Comparison of ENCODE assay signal across 8 cellular contexts in the genomic region with DNA sequence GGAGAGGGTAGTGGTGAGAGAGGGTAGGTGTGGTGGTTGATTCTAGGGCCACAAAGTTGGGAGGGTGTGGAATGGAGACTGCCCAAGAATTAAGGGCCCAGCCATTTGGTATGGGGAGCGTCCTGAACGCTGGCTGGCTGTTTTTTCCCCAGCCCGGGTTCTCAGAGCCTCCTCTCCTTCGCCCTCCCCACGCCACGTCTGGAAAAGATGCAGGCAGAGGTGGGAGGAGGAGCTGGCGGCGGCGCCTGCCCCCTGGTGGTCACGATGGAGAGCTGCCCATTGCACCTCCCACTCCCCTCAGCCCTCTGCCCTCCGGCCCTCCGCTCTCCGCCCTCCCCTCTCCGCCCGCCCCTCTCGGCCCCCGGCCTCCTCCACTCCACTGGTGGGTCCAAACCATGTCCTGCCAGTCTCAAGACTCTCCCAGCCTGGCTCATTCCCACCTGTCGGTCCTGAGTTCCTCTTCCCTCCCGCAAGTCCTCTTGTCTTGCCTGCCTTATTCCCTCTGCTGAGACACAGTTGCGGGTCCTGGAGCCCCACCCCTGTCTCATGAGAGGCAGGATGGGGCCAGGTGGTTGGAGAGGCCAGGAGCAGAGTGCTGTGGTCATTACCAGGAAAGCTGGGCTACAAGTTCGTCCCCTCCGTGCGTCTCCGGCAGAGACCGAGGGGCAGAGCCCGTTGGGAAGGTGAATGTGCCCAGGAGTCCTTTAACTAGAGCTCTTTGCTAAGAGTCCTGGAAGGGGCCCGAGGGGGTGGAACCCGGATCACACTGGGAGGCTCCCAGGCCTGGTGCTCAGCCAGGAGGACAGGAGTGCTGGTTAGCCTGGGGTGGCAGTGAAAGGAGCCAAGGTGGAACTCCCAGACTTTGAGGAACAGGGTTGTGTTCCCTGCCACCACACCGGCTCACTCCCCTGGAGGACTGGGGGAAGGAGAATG.
A peak's percentile ranks its signal among the peaks of the same experiment; 100 is the strongest.
DNase-seq lines count a peak whose midpoint lies in the region; ATAC-seq and TF ChIP-seq lines count a peak whose summit lies in the region.

No MANE protein-coding gene starts in this region.

- peak overlapping the region; percentile 52 for H3K4me2 ChIP-seq in BLaER1

- H3K36me3 ChIP-seq in BLaER1 (peaks cover 2% of the 10 kb centered on the region; the same call in 1 of the 2 replicates), HEK293 (ENCODE audit: control insufficient read depth in 2 of 2, insufficient read depth in 1 of 2, low read length in 2 of 2) (peaks cover 0 to 24% of the 10 kb centered on the region in 2 experiments; a peak in 1 of 3 replicates)

- TF ChIP-seq CTCF in HEK293 (tag by site-specific recombination; IDR thresholded peaks at IDR 0.05): peak; percentile 83
- TF ChIP-seq CTCF in coronary artery (IDR thresholded peaks at IDR 0.05): peak; percentile 99

- H3K27ac ChIP-seq in BLaER1 (0 out of 2 replicates have a peak overlapping the region, but pooled peaks have one; percentile 30), HEK293 (ENCODE audit: extremely low read depth, low read depth, low read length) (no peak overlapping the region), coronary artery (peak overlapping the region in 1 of 2 donors; percentile 42)

- POLR2A ChIA-PET in HEK293 (lab: Yijun Ruan, JAX): interaction anchor here (1.0 to 2.7 kb wide), 3 partner anchors 57 to 265 kb away, joined by 4 to 20 read pairs (median 5); a partner anchor contains a TSS

- H3K9ac ChIP-seq in BLaER1: peak overlapping the region; percentile 24; the same call in 1 of the 2 replicates

- DNase-seq in NCI-H345 (lab: John Stamatoyannopoulos, UW) (peak; percentile 76), coronary artery (ENCODE audit: low spot score) (peak; percentile 83), left kidney (ENCODE audit: low read depth, low spot score) (peak; percentile 89)
- DNase-seq in activated CD4-positive, alpha-beta T cell treated with anti-CD3 and anti-CD28 coated beads for 48 hours: peak; percentile 74
- DNase-seq in stimulated activated CD4-positive, alpha-beta T cell treated with anti-CD3 and anti-CD28 coated beads, Interleukin-2, amount 100 ng/mL, for 24 hours: peak; percentile 65 to 69

- no peak for ATAC-seq in HG03139 (IDR thresholded peaks at IDR 0.05; ENCODE audit: unreplicated experiment)

- no peaks in the 10 kb centered on the region for H3K9me3 ChIP-seq in BLaER1
- H3K9me3 ChIP-seq in HEK293 (ENCODE audit: control insufficient read depth, insufficient read depth, low read depth, low read length): no peaks in the 10 kb centered on the region

- H3K4me3 ChIP-seq in BLaER1: no peak overlapping the region
- H3K4me3 ChIP-seq in HEK293 (ENCODE audit: low read depth, low read length): no peak overlapping the region
- H3K4me3 ChIP-seq in coronary artery: peak overlapping the region; percentile 56

- H3K27me3 ChIP-seq in BLaER1: no peaks in the 10 kb centered on the region

- CTCF ChIA-PET in HEK293 (lab: Yijun Ruan, JAX): interaction anchor here (0.5 to 6.0 kb wide), 64 partner anchors 8 to 794 kb away, joined by 3 to 167 read pairs (median 4); a partner anchor contains a TSS

- H3K4me1 ChIP-seq in BLaER1 (peaks cover 37% of the 10 kb centered on the region), HEK293 (ENCODE audit: control insufficient read depth, insufficient read depth, low read length) (0 out of 2 replicates have a peak, but pooled peaks cover 3% of the 10 kb centered on the region)

- H4K20me1 ChIP-seq in BLaER1: no peaks in the 10 kb centered on the region

TF ChIP-seq in HEK293, 187 proteins besides CTCF, POLR2A, EP300 and RAD21 (continues in another document):
- TF ChIP-seq, protein P1, sequence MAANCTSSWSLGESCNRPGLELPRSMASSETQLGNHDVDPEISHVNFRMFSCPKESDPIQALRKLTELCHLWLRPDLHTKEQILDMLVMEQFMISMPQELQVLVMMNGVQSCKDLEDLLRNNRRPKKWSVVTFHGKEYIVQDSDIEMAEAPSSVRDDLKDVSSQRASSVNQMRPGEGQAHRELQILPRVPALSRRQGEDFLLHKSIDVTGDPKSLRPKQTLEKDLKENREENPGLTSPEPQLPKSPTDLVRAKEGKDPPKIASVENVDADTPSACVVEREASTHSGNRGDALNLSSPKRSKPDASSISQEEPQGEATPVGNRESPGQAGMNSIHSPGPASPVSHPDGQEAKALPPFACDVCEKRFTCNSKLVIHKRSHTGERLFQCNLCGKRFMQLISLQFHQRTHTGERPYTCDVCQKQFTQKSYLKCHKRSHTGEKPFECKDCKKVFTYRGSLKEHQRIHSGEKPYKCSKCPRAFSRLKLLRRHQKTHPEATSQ (tag by site-specific recombination; IDR thresholded peaks at IDR 0.05): no peak
- TF ChIP-seq YY2 (tag by site-specific recombination; IDR thresholded peaks at IDR 0.05) (no peak), RBAK (tag by site-specific recombination; IDR thresholded peaks at IDR 0.05) (no peak), ZNF555 (tag by site-specific recombination; conservative IDR thresholded peaks at IDR 0.05) (no peak), ZNF664 (tag by site-specific recombination; IDR thresholded peaks at IDR 0.05) (no peak), KLF1 (tag by site-specific recombination; IDR thresholded peaks at IDR 0.05) (peak; percentile 38; the same call in 1 of the 2 replicates), SP7 (tag by site-specific recombination; IDR thresholded peaks at IDR 0.05) (peak; percentile 31; the same call in 1 of the 2 replicates), ZNF274 (IDR thresholded peaks at IDR 0.05; ENCODE audit: low read length) (no peak), ZNF274 (tag by site-specific recombination; IDR thresholded peaks at IDR 0.05; ENCODE audit: borderline replicate concordance) (no peak), ZNF16 (tag by site-specific recombination; IDR thresholded peaks at IDR 0.05; ENCODE audit: low read depth) (no peak), ZBTB1 (tag by site-specific recombination; IDR thresholded peaks at IDR 0.05) (no peak), SP2 (tag by site-specific recombination; IDR thresholded peaks at IDR 0.05) (peak; percentile 57), SCRT2 (tag by site-specific recombination; IDR thresholded peaks at IDR 0.05) (peak; percentile 78), ZNF112 (tag by site-specific recombination; IDR thresholded peaks at IDR 0.05) (no peak), ZFHX2 (tag by site-specific recombination; conservative IDR thresholded peaks at IDR 0.05) (peak; percentile 92), GLIS1 (tag by site-specific recombination; IDR thresholded peaks at IDR 0.05) (peak; percentile 48), ZNF510 (tag by site-specific recombination; IDR thresholded peaks at IDR 0.05; ENCODE audit: insufficient replicate concordance) (no peak), ZNF175 (tag by site-specific recombination; IDR thresholded peaks at IDR 0.05) (no peak), ZBTB7A (tag by site-specific recombination; IDR thresholded peaks at IDR 0.05; ENCODE audit: low read depth) (no peak), ZNF202 (tag by site-specific recombination; IDR thresholded peaks at IDR 0.05; ENCODE audit: borderline replicate concordance) (no peak)
- TF ChIP-seq, protein P2, sequence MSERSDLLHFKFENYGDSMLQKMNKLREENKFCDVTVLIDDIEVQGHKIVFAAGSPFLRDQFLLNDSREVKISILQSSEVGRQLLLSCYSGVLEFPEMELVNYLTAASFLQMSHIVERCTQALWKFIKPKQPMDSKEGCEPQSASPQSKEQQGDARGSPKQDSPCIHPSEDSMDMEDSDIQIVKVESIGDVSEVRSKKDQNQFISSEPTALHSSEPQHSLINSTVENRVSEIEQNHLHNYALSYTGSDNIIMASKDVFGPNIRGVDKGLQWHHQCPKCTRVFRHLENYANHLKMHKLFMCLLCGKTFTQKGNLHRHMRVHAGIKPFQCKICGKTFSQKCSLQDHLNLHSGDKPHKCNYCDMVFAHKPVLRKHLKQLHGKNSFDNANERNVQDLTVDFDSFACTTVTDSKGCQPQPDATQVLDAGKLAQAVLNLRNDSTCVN (tag by site-specific recombination; optimal IDR thresholded peaks at IDR 0.05): no peak
- TF ChIP-seq, protein P3, sequence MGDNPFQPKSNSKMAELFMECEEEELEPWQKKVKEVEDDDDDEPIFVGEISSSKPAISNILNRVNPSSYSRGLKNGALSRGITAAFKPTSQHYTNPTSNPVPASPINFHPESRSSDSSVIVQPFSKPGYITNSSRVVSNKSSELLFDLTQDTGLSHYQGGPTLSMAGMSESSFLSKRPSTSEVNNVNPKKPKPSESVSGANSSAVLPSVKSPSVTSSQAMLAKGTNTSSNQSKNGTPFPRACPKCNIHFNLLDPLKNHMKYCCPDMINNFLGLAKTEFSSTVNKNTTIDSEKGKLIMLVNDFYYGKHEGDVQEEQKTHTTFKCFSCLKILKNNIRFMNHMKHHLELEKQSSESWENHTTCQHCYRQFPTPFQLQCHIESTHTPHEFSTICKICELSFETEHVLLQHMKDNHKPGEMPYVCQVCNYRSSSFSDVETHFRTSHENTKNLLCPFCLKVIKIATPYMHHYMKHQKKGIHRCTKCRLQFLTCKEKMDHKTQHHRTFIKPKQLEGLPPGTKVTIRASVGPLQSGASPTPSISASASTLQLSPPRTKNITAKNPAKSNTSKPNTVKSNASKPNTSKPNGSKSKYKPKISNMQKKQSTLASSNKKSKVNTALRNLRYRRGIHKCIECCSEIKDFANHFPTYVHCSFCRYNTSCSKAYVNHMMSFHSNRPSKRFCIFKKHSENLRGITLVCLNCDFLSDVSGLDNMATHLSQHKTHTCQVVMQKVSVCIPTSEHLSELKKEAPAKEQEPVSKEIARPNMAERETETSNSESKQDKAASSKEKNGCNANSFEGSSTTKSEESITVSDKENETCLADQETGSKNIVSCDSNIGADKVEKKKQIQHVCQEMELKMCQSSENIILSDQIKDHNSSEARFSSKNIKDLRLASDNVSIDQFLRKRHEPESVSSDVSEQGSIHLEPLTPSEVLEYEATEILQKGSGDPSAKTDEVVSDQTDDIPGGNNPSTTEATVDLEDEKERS (tag by site-specific recombination; IDR thresholded peaks at IDR 0.05): no peak
- TF ChIP-seq, protein P4, sequence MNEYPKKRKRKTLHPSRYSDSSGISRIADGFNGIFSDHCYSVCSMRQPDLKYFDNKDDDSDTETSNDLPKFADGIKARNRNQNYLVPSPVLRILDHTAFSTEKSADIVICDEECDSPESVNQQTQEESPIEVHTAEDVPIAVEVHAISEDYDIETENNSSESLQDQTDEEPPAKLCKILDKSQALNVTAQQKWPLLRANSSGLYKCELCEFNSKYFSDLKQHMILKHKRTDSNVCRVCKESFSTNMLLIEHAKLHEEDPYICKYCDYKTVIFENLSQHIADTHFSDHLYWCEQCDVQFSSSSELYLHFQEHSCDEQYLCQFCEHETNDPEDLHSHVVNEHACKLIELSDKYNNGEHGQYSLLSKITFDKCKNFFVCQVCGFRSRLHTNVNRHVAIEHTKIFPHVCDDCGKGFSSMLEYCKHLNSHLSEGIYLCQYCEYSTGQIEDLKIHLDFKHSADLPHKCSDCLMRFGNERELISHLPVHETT (tag by site-specific recombination; IDR thresholded peaks at IDR 0.05): no peak
